12 cellular contexts compared by ENCODE assay signal in genomic region chr9:136171009-136171800, GRCh38. TPM values are rescaled to one million over a fixed set of nuclear protein-coding genes. Genes with fewer than 3 reads are reported as not detected.
DNase-seq lines count a peak whose midpoint lies in the region; ATAC-seq and TF ChIP-seq lines count a peak whose summit lies in the region.
"Had no signal": no experiment of that assay in that cellular context is flagged by ENCODE, and none has a peak within 500 bp of the region (broad histone marks: within the 10 kb centered on the region; RNA-seq: fewer than 3 reads in every experiment).

No MANE protein-coding gene starts in this region.

- TF ChIP-seq CTCF in Caco-2 (IDR thresholded peaks at IDR 0.05; ENCODE audit: insufficient read depth in 1 of 2, low read depth in 1 of 2, low read length in 1 of 2, severe bottlenecking in 1 of 2, unreplicated experiment in 1 of 2) (no peak), uterus (IDR thresholded peaks at IDR 0.05) (no peak)

- H3K4me1 Mint-ChIP-seq in Caco-2 (ENCODE audit: low read depth, unreplicated experiment), result peaks cover 25% of the 10 kb centered on the region

- H3K27ac ChIP-seq in uterus, result no peak overlapping the region

- H3K9me3 Mint-ChIP-seq in Caco-2 (ENCODE audit: unreplicated experiment), result no peaks in the 10 kb centered on the region
- H3K9me3 Mint-ChIP-seq: activated T-cell treated with anti-CD3 and anti-CD28 coated beads, Interleukin-2, amount 50 U/mL, for 4 hours; CD8-positive, alpha-beta T cell had no signal

- H3K4me3 ChIP-seq in Caco-2 (ENCODE audit: low read depth, low read length) (no peak overlapping the region), uterus (no peak overlapping the region)

- intact Hi-C loops in Caco-2 (cut with micrococcal nuclease; ENCODE audit: unreplicated experiment) (loop anchor here (10.0 kb wide), 1 partner anchor 54 kb away; no protein-coding TSS in a partner anchor), uterus (cut with DNase I; ENCODE audit: low total_unique reads) (no loop called here)

- H3K36me3 Mint-ChIP-seq in Caco-2 (ENCODE audit: insufficient read depth, unreplicated experiment), result peaks cover 8% of the 10 kb centered on the region
- H3K36me3 Mint-ChIP-seq: CD8-positive, alpha-beta T cell; mesothelial cell of epicardium had no signal

- peak overlapping the region; percentile 95 for H3K27ac Mint-ChIP-seq in Caco-2 (ENCODE audit: unreplicated experiment)
- H3K27ac Mint-ChIP-seq: CD8-positive, alpha-beta T cell; mesothelial cell of epicardium had no signal

- no TSS peak for BruUV-seq in Caco-2 (replicated peaks; lab: Mats Ljungman, UMichigan)

- H3K27me3 ChIP-seq in Caco-2 (replicated peaks; ENCODE audit: control insufficient read depth, insufficient read depth, low read length) (no peaks in the 10 kb centered on the region), uterus (peaks cover 0 to 4% of the 10 kb centered on the region in 2 donors)

- POLR2A ChIA-PET in Caco-2 (lab: Charles Lee), result interaction anchor here (0.6 to 1.0 kb wide), 2 partner anchors 51 to 81 kb away, joined by 3 read pairs; no protein-coding TSS in a partner anchor
- POLR2A ChIA-PET in HEK293T (lab: Yijun Ruan, JAX), result interaction anchor here (0.6 kb wide), 1 partner anchor 96 kb away, joined by 3 read pairs; no protein-coding TSS in a partner anchor

- TF ChIP-seq POLR2A in uterus (IDR thresholded peaks at IDR 0.05), result no peak

- H3K27me3 Mint-ChIP-seq in Caco-2 (ENCODE audit: insufficient read depth, unreplicated experiment), result no peaks in the 10 kb centered on the region

- H3K4me3 Mint-ChIP-seq in Caco-2 (ENCODE audit: unreplicated experiment), result peak overlapping the region; percentile 56
- H3K4me3 Mint-ChIP-seq: activated T-cell treated with anti-CD3 and anti-CD28 coated beads, Interleukin-2, amount 50 U/mL, for 4 hours; CD8-positive, alpha-beta T cell; mesothelial cell of epicardium had no signal

- DNase-seq in Caco-2, result peak; percentile 83 to 90
- peak; percentile 45 for DNase-seq in HEK293T (ENCODE audit: extremely low spot score)
- peak; percentile 44 for DNase-seq in NCI-H774 (lab: John Stamatoyannopoulos, UW)
- peak; percentile 24 for DNase-seq in iris pigment epithelial cell (ENCODE audit: low read depth)
- DNase-seq in stimulated activated CD8-positive, alpha-beta memory T cell treated with anti-CD3 and anti-CD28 coated beads, Interleukin-4, amount 100 ng/mL, for 48 hours, result no peak
- no peak for DNase-seq in uterus

- H3K36me3 ChIP-seq in Caco-2 (ENCODE audit: control insufficient read depth, insufficient read depth, low read length) (no peaks in the 10 kb centered on the region), uterus (no peaks in the 10 kb centered on the region)

- no peaks in the 10 kb centered on the region for H3K9me3 ChIP-seq in Caco-2
- no peaks in the 10 kb centered on the region for H3K9me3 ChIP-seq in uterus

- CTCF ChIA-PET in Caco-2 (lab: Charles Lee), result interaction anchor here (0.5 kb wide), 1 partner anchor 15 kb away, joined by 3 read pairs; no protein-coding TSS in a partner anchor
- CTCF ChIA-PET in HEK293T (lab: Yijun Ruan, JAX), result interaction anchor here (0.6 to 1.0 kb wide), 4 partner anchors 11 to 320 kb away, joined by 3 read pairs; no protein-coding TSS in a partner anchor

- ATAC-seq in GM19463 (IDR thresholded peaks at IDR 0.05; ENCODE audit: unreplicated experiment) (no peak), GM18498 (IDR thresholded peaks at IDR 0.05; ENCODE audit: unreplicated experiment) (no peak)
- ATAC-seq: CD8-positive, alpha-beta T cell; sciatic nerve had no signal

- H3K4me1 ChIP-seq in Caco-2, result peaks cover 46% of the 10 kb centered on the region
- H3K4me1 ChIP-seq in uterus, result no peaks in the 10 kb centered on the region

TF ChIP-seq in HEK293T, 16 proteins besides CTCF, POLR2A, EP300 and RAD21:
- TF ChIP-seq FOXA1 (IDR thresholded peaks at IDR 0.05) (no peak), CTBP1 (IDR thresholded peaks at IDR 0.05; ENCODE audit: borderline replicate concordance) (no peak), NFRKB (IDR thresholded peaks at IDR 0.05) (no peak), BHLHE40 (IDR thresholded peaks at IDR 0.05; ENCODE audit: borderline replicate concordance) (no peak), HDGF (IDR thresholded peaks at IDR 0.05; ENCODE audit: borderline replicate concordance) (no peak)

RNA-seq across cellular contexts. Expression of gene LHX3, which starts 33.7 kb away (rescaled TPM):
- total RNA-seq in Caco-2 (2022) (1.1 and 1.2 TPM in 2 replicates), uterus (not detected)
- total RNA-seq: mesothelial cell of epicardium, sciatic nerve had no signal

RNA-seq across cellular contexts. Expression of gene TMEM250, which starts 52.5 kb away (rescaled TPM):
- total RNA-seq in Caco-2 (2022) (35.6 and 38.2 TPM in 2 replicates), uterus (10 to 100 TPM; 14.7 to 42.0 (median 28.0) TPM)

Comparison
In these comparisons a context has a peak if more than half of its experiments do, and no peak if none do; other contexts are left out.
1. DNase-seq: peak in Caco-2 (2 of 2), HEK293T (single experiment), NCI-H774 (single experiment) and iris pigment epithelial cell (single experiment); none in stimulated activated CD8-positive, alpha-beta memory T cell treated with anti-CD3 and anti-CD28 coated beads, Interleukin-4, amount 100 ng/mL, for 48 hours (single experiment) and uterus (0 of 2).